Comparison of ENCODE assay signal across 27 cellular contexts in genomic region chr2:11051280-11051679, GRCh38.
"Had no signal": no experiment of that assay in that cellular context is flagged by ENCODE, and none has a peak within 500 bp of the region (broad histone marks: within the 10 kb centered on the region; RNA-seq: fewer than 3 reads in every experiment).

No MANE protein-coding gene starts in this region.

- H3K4me1 ChIP-seq: esophagus squamous epithelium, gastroesophageal sphincter had no signal

- H3K27me3 Mint-ChIP-seq: activated CD4-positive, alpha-beta memory T cell treated with anti-CD3 and anti-CD28 coated beads, Interleukin-2, amount 10 ng/mL, durations not matched to agents 7 days and 5 days; activated CD4-positive, alpha-beta T cell treated with anti-CD3 and anti-CD28 coated beads for 36 hours; activated CD4-positive, alpha-beta T cell treated with anti-CD3 and anti-CD28 coated beads, Interleukin-2, amount 10 ng/mL, durations not matched to agents 24 days and 14 days; activated naive CD8-positive, alpha-beta T cell treated with anti-CD3 and anti-CD28 coated beads, Interleukin-2, amount 10 ng/mL, durations not matched to agents 7 days and 5 days had no signal

- H3K27me3 ChIP-seq: brain microvascular endothelial cell, esophagus squamous epithelium had no signal

- DNase-seq: activated CD4-positive, alpha-beta memory T cell treated with anti-CD3 and anti-CD28 coated beads, Interleukin-2, amount 10 ng/mL, durations not matched to agents 7 days and 5 days; activated CD4-positive, alpha-beta T cell treated with anti-CD3 and anti-CD28 coated beads for 36 hours; activated CD4-positive, alpha-beta T cell treated with anti-CD3 and anti-CD28 coated beads, Interleukin-2, amount 10 ng/mL, durations not matched to agents 24 days and 14 days; activated CD4-positive, alpha-beta T cell treated with anti-CD3 and anti-CD28 coated beads, Interleukin-2, amount 50 U/mL, for 4 hours; activated CD4-positive, CD25-positive, alpha-beta regulatory T cell; activated CD4-positive, CD25-positive, alpha-beta regulatory T cell treated with anti-CD3 and anti-CD28 coated beads, Interleukin-2, amount 50 U/mL, for 72 hours; activated CD8-positive, alpha-beta memory T cell treated with anti-CD3 and anti-CD28 coated beads, Interleukin-2, amount 50 U/mL, for 48 hours; activated gamma-delta T cell; activated naive CD4-positive, alpha-beta T cell; activated naive CD4-positive, alpha-beta T cell treated with anti-CD3 and anti-CD28 coated beads, Interleukin-2, amount 10 ng/mL, durations not matched to agents 7 days and 5 days; activated naive CD8-positive, alpha-beta T cell treated with anti-CD3 and anti-CD28 coated beads, Interleukin-2, amount 10 ng/mL, durations not matched to agents 7 days and 5 days; activated T-cell treated with anti-CD3 and anti-CD28 coated beads for 4 hours; activated T-cell treated with anti-CD3 and anti-CD28 coated beads, Interleukin-2, amount 50 U/mL, for 24 hours; activated T-cell treated with anti-CD3 and anti-CD28 coated beads, Interleukin-2, amount 50 U/mL, for 72 hours; brain microvascular endothelial cell; cortex of kidney; effector CD4-positive, alpha-beta T cell; effector memory CD8-positive, alpha-beta T cell; erythroblast; esophagus squamous epithelium; foreskin melanocyte; T-helper 1 cell; T-helper 17 cell; T1000 had no signal

- ATAC-seq: activated CD4-positive, alpha-beta T cell treated with anti-CD3 and anti-CD28 coated beads for 36 hours; activated naive CD4-positive, alpha-beta T cell treated with anti-CD3 and anti-CD28 coated beads, Interleukin-2, amount 50 U/mL, for 72 hours; activated T-cell treated with anti-CD3 and anti-CD28 coated beads, Interleukin-2, amount 50 U/mL, for 72 hours; effector memory CD8-positive, alpha-beta T cell; gastroesophageal sphincter; T-helper 17 cell had no signal

- H3K27ac ChIP-seq: brain microvascular endothelial cell, esophagus squamous epithelium, gastroesophageal sphincter had no signal

- H3K9me3 ChIP-seq: esophagus squamous epithelium, gastroesophageal sphincter had no signal

- H3K36me3 ChIP-seq: brain microvascular endothelial cell, esophagus squamous epithelium, gastroesophageal sphincter had no signal

- H3K9me3 Mint-ChIP-seq: activated CD4-positive, alpha-beta memory T cell treated with anti-CD3 and anti-CD28 coated beads, Interleukin-2, amount 10 ng/mL, durations not matched to agents 7 days and 5 days; activated CD4-positive, alpha-beta T cell treated with anti-CD3 and anti-CD28 coated beads, Interleukin-2, amount 10 ng/mL, durations not matched to agents 24 days and 14 days; activated naive CD4-positive, alpha-beta T cell treated with anti-CD3 and anti-CD28 coated beads, Interleukin-2, amount 10 ng/mL, durations not matched to agents 7 days and 5 days; activated naive CD4-positive, alpha-beta T cell treated with anti-CD3 and anti-CD28 coated beads, Interleukin-2, amount 50 U/mL, for 72 hours; activated naive CD8-positive, alpha-beta T cell treated with anti-CD3 and anti-CD28 coated beads, Interleukin-2, amount 10 ng/mL, durations not matched to agents 7 days and 5 days; activated T-cell treated with anti-CD3 and anti-CD28 coated beads, Interleukin-2, amount 50 U/mL, for 24 hours; activated T-cell treated with anti-CD3 and anti-CD28 coated beads, Interleukin-2, amount 50 U/mL, for 72 hours; effector memory CD8-positive, alpha-beta T cell; T-helper 2 cell treated with Interferon-gamma antibody and Interleukin-4, amounts not matched to agents 5 μg/mL and 100 μg/mL, for 36 hours had no signal

- H3K4me3 ChIP-seq: esophagus squamous epithelium, gastroesophageal sphincter had no signal

- H3K4me1 Mint-ChIP-seq: activated CD4-positive, alpha-beta memory T cell treated with anti-CD3 and anti-CD28 coated beads, Interleukin-2, amount 10 ng/mL, durations not matched to agents 7 days and 5 days; activated CD4-positive, alpha-beta T cell treated with anti-CD3 and anti-CD28 coated beads for 36 hours; activated CD4-positive, alpha-beta T cell treated with anti-CD3 and anti-CD28 coated beads, Interleukin-2, amount 10 ng/mL, durations not matched to agents 24 days and 14 days; activated naive CD4-positive, alpha-beta T cell treated with anti-CD3 and anti-CD28 coated beads, Interleukin-2, amount 10 ng/mL, durations not matched to agents 7 days and 5 days; activated naive CD8-positive, alpha-beta T cell treated with anti-CD3 and anti-CD28 coated beads, Interleukin-2, amount 10 ng/mL, durations not matched to agents 7 days and 5 days had no signal

- H3K4me3 Mint-ChIP-seq: activated CD4-positive, alpha-beta memory T cell treated with anti-CD3 and anti-CD28 coated beads, Interleukin-2, amount 10 ng/mL, durations not matched to agents 7 days and 5 days; activated CD4-positive, alpha-beta T cell treated with anti-CD3 and anti-CD28 coated beads for 36 hours; activated CD4-positive, alpha-beta T cell treated with anti-CD3 and anti-CD28 coated beads, Interleukin-2, amount 10 ng/mL, durations not matched to agents 24 days and 14 days; activated naive CD4-positive, alpha-beta T cell treated with anti-CD3 and anti-CD28 coated beads, Interleukin-2, amount 10 ng/mL, durations not matched to agents 7 days and 5 days; activated naive CD8-positive, alpha-beta T cell treated with anti-CD3 and anti-CD28 coated beads, Interleukin-2, amount 10 ng/mL, durations not matched to agents 7 days and 5 days; activated T-cell treated with anti-CD3 and anti-CD28 coated beads, Interleukin-2, amount 50 U/mL, for 24 hours; activated T-cell treated with anti-CD3 and anti-CD28 coated beads, Interleukin-2, amount 50 U/mL, for 72 hours; effector memory CD8-positive, alpha-beta T cell; T-helper 17 cell; T-helper 2 cell treated with Interferon-gamma antibody and Interleukin-4, amounts not matched to agents 5 μg/mL and 100 μg/mL, for 36 hours had no signal

- H3K27ac Mint-ChIP-seq: activated CD4-positive, alpha-beta memory T cell treated with anti-CD3 and anti-CD28 coated beads, Interleukin-2, amount 10 ng/mL, durations not matched to agents 7 days and 5 days; activated CD4-positive, alpha-beta T cell treated with anti-CD3 and anti-CD28 coated beads for 36 hours; activated CD4-positive, alpha-beta T cell treated with anti-CD3 and anti-CD28 coated beads, Interleukin-2, amount 10 ng/mL, durations not matched to agents 24 days and 14 days; activated naive CD4-positive, alpha-beta T cell treated with anti-CD3 and anti-CD28 coated beads, Interleukin-2, amount 10 ng/mL, durations not matched to agents 7 days and 5 days; activated naive CD4-positive, alpha-beta T cell treated with anti-CD3 and anti-CD28 coated beads, Interleukin-2, amount 50 U/mL, for 72 hours; activated naive CD8-positive, alpha-beta T cell treated with anti-CD3 and anti-CD28 coated beads, Interleukin-2, amount 10 ng/mL, durations not matched to agents 7 days and 5 days; activated T-cell treated with anti-CD3 and anti-CD28 coated beads, Interleukin-2, amount 50 U/mL, for 24 hours; activated T-cell treated with anti-CD3 and anti-CD28 coated beads, Interleukin-2, amount 50 U/mL, for 72 hours; effector memory CD8-positive, alpha-beta T cell; T-helper 17 cell; T-helper 2 cell treated with Interferon-gamma antibody and Interleukin-4, amounts not matched to agents 5 μg/mL and 100 μg/mL, for 36 hours had no signal

- H3K36me3 Mint-ChIP-seq: activated naive CD4-positive, alpha-beta T cell treated with anti-CD3 and anti-CD28 coated beads, Interleukin-2, amount 10 ng/mL, durations not matched to agents 7 days and 5 days; activated naive CD4-positive, alpha-beta T cell treated with anti-CD3 and anti-CD28 coated beads, Interleukin-2, amount 50 U/mL, for 72 hours; activated naive CD8-positive, alpha-beta T cell treated with anti-CD3 and anti-CD28 coated beads, Interleukin-2, amount 10 ng/mL, durations not matched to agents 7 days and 5 days had no signal
